29 cellular contexts compared by ENCODE assay signal in the genomic region with DNA sequence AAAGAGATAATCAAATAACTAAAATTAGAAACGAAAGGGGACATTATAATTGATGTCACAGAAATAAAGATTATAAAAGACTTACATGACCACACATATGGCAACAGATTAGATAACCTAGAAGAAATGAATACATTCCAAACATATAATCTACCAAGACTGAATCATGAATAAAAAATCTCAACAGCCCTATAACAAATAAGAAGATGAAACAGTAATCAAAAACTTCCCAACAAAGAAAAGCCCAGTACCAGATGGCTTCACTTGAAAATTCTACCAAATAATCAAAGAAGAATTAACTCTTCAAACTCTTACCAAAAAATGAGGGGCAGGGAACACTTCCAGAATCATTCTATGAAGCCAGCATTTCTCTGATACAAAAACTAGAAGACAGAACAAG. TPM values are rescaled to one million over a fixed set of nuclear protein-coding genes. Genes with fewer than 3 reads are reported as not detected.
DNase-seq lines count a peak whose midpoint lies in the region; ATAC-seq and TF ChIP-seq lines count a peak whose summit lies in the region.
"Had no signal": no experiment of that assay in that cellular context is flagged by ENCODE, and none has a peak within 500 bp of the region (broad histone marks: within the 10 kb centered on the region; RNA-seq: fewer than 3 reads in every experiment).

No MANE protein-coding gene starts in this region.

- peaks cover 75% of the 10 kb centered on the region for H3K4me1 Mint-ChIP-seq in activated naive CD4-positive, alpha-beta T cell treated with anti-CD3 and anti-CD28 coated beads, Interleukin-2, amount 50 U/mL, for 24 hours
- H3K4me1 Mint-ChIP-seq in activated naive CD4-positive, alpha-beta T cell treated with anti-CD3 and anti-CD28 coated beads, Interleukin-2, amount 10 ng/mL, durations not matched to agents 7 days and 5 days, result peaks cover 43% of the 10 kb centered on the region
- peaks cover 44% of the 10 kb centered on the region for H3K4me1 Mint-ChIP-seq in GM23338
- peaks cover 47 to 70% of the 10 kb centered on the region in 2 donors for H3K4me1 Mint-ChIP-seq in effector memory CD8-positive, alpha-beta T cell (ENCODE audit: low read depth in 2 of 2)

- peaks cover 11% of the 10 kb centered on the region for H4K20me1 ChIP-seq in GM23338 (replicated peaks; ENCODE audit: insufficient read depth)

- peaks cover 16% of the 10 kb centered on the region for H3K36me3 Mint-ChIP-seq in activated naive CD4-positive, alpha-beta T cell treated with anti-CD3 and anti-CD28 coated beads, Interleukin-2, amount 50 U/mL, for 24 hours
- H3K36me3 Mint-ChIP-seq in activated naive CD4-positive, alpha-beta T cell treated with anti-CD3 and anti-CD28 coated beads, Interleukin-2, amount 10 ng/mL, durations not matched to agents 7 days and 5 days, result peaks cover 38% of the 10 kb centered on the region
- H3K36me3 Mint-ChIP-seq in GM23338 (ENCODE audit: low read depth), result peaks cover 20% of the 10 kb centered on the region
- H3K36me3 Mint-ChIP-seq in effector memory CD8-positive, alpha-beta T cell (ENCODE audit: insufficient read depth), result peaks cover 15% of the 10 kb centered on the region

- peak overlapping the region; percentile 11 for H3K27ac Mint-ChIP-seq in activated naive CD4-positive, alpha-beta T cell treated with anti-CD3 and anti-CD28 coated beads, Interleukin-2, amount 50 U/mL, for 24 hours
- no peak overlapping the region for H3K27ac Mint-ChIP-seq in activated naive CD4-positive, alpha-beta T cell treated with anti-CD3 and anti-CD28 coated beads, Interleukin-2, amount 10 ng/mL, durations not matched to agents 7 days and 5 days
- H3K27ac Mint-ChIP-seq in GM23338, result peak overlapping the region; percentile 83
- H3K27ac Mint-ChIP-seq in effector memory CD8-positive, alpha-beta T cell, result peak overlapping the region in 1 of 2 donors; percentile 29
- H3K27ac Mint-ChIP-seq: activated B cell treated with CpG ODN at 0.5 μM for 24 hours had no signal

- no peak for ATAC-seq in GM23338
- no peak for ATAC-seq in effector memory CD8-positive, alpha-beta T cell (replicated peaks)
- no peak for ATAC-seq in GM21528 (IDR thresholded peaks at IDR 0.05; ENCODE audit: low FRiP score, unreplicated experiment)
- ATAC-seq: gastroesophageal sphincter, left ventricle myocardium superior had no signal

- H3K9ac ChIP-seq in skeletal muscle satellite cell (ENCODE audit: low read depth, low read length), result no peak overlapping the region

- peaks cover 8% of the 10 kb centered on the region for H3K9me3 Mint-ChIP-seq in activated naive CD4-positive, alpha-beta T cell treated with anti-CD3 and anti-CD28 coated beads, Interleukin-2, amount 50 U/mL, for 24 hours
- peaks cover 11% of the 10 kb centered on the region for H3K9me3 Mint-ChIP-seq in activated naive CD4-positive, alpha-beta T cell treated with anti-CD3 and anti-CD28 coated beads, Interleukin-2, amount 10 ng/mL, durations not matched to agents 7 days and 5 days
- peaks cover 15% of the 10 kb centered on the region for H3K9me3 Mint-ChIP-seq in GM23338
- peaks cover 4 to 7% of the 10 kb centered on the region in 2 donors for H3K9me3 Mint-ChIP-seq in effector memory CD8-positive, alpha-beta T cell

- no peaks in the 10 kb centered on the region for H3F3A ChIP-seq in GM23338 (replicated peaks; ENCODE audit: low read depth)

- TF ChIP-seq CTCF in GM23338 (conservative IDR thresholded peaks at IDR 0.05; ENCODE audit: low read depth in 2 of 2), result no peak

- H3K27me3 ChIP-seq in GM23338 (ENCODE audit: insufficient read depth) (no peaks in the 10 kb centered on the region), skeletal muscle satellite cell (ENCODE audit: control insufficient read depth, insufficient read depth, low read length) (no peaks in the 10 kb centered on the region)
- H3K27me3 ChIP-seq: adrenal gland, breast epithelium, colonic mucosa, esophagus muscularis mucosa, gastroesophageal sphincter, neutrophil, sigmoid colon, transverse colon had no signal

- DNase-seq in activated naive CD4-positive, alpha-beta T cell treated with anti-CD3 and anti-CD28 coated beads, Interleukin-2, amount 10 ng/mL, durations not matched to agents 7 days and 5 days, result no peak
- peak; percentile 9 for DNase-seq in GM23338 (ENCODE audit: low spot score)
- no peak for DNase-seq in effector memory CD8-positive, alpha-beta T cell
- DNase-seq in iPS-NIHi11 (ENCODE audit: low spot score), result no peak
- DNase-seq in NCI-H345 (lab: John Stamatoyannopoulos, UW), result no peak
- DNase-seq: activated B cell treated with CpG ODN at 0.5 μM for 24 hours; activated CD4-positive, alpha-beta T cell treated with anti-CD3 and anti-CD28 coated beads, Interleukin-2, amount 50 U/mL, for 48 hours; activated effector memory CD4-positive, alpha-beta T cell treated with anti-CD3 and anti-CD28 coated beads, Interleukin-2, amount 50 U/mL, for 16 hours; adrenal gland; colonic mucosa; hypothalamus; islet precursor cell; left ventricle myocardium superior; NCI-H1092 treated with DMSO at 0.1 percent for 48 hours; NCI-H2029; sigmoid colon; T-helper 9 cell; transverse colon had no signal

- peaks cover 34% of the 10 kb centered on the region for H3K4me1 ChIP-seq in GM23338 (ENCODE audit: insufficient read depth)
- peaks cover 5% of the 10 kb centered on the region for H3K4me1 ChIP-seq in skeletal muscle satellite cell (ENCODE audit: control insufficient read depth, insufficient read depth, low read length)
- H3K4me1 ChIP-seq: colonic mucosa, prostate gland had no signal

- peaks cover 98% of the 10 kb centered on the region for H3K79me2 ChIP-seq in GM23338 (replicated peaks; ENCODE audit: insufficient read depth)

- CTCF ChIA-PET in activated naive CD4-positive, alpha-beta T cell treated with anti-CD3 and anti-CD28 coated beads, Interleukin-2, amount 10 ng/mL, durations not matched to agents 7 days and 5 days (lab: Charles Lee), result no interaction called here

- no peak overlapping the region for H2AFZ ChIP-seq in GM23338

- H3K4me3 Mint-ChIP-seq in activated naive CD4-positive, alpha-beta T cell treated with anti-CD3 and anti-CD28 coated beads, Interleukin-2, amount 50 U/mL, for 24 hours, result peak overlapping the region; percentile 11
- no peak overlapping the region for H3K4me3 Mint-ChIP-seq in activated naive CD4-positive, alpha-beta T cell treated with anti-CD3 and anti-CD28 coated beads, Interleukin-2, amount 10 ng/mL, durations not matched to agents 7 days and 5 days
- H3K4me3 Mint-ChIP-seq in GM23338, result no peak overlapping the region; the same call in 2 of the 3 replicates
- peak overlapping the region; percentile 25 to 52 for H3K4me3 Mint-ChIP-seq in effector memory CD8-positive, alpha-beta T cell
- H3K4me3 Mint-ChIP-seq: activated B cell treated with CpG ODN at 0.5 μM for 24 hours had no signal

- H3K4me2 ChIP-seq in GM23338 (0 out of 2 replicates have a peak overlapping the region, but pooled peaks have one; percentile 17), skeletal muscle satellite cell (ENCODE audit: low read length) (peak overlapping the region; percentile 38)

- H3K36me3 ChIP-seq in GM23338 (ENCODE audit: insufficient read depth), result no peaks in the 10 kb centered on the region
- H3K36me3 ChIP-seq in skeletal muscle satellite cell (ENCODE audit: insufficient read depth, low read length), result no peaks in the 10 kb centered on the region
- H3K36me3 ChIP-seq: adrenal gland, breast epithelium, colonic mucosa, esophagus muscularis mucosa, gastroesophageal sphincter, neutrophil, prostate gland, sigmoid colon had no signal

- H3K9me2 ChIP-seq in GM23338 (ENCODE audit: insufficient read depth), result no peaks in the 10 kb centered on the region

- H3K9me3 ChIP-seq in skeletal muscle satellite cell (replicated peaks; ENCODE audit: low read length), result no peaks in the 10 kb centered on the region
- H3K9me3 ChIP-seq: colonic mucosa, neutrophil, prostate gland, sigmoid colon had no signal

- H3K4me3 ChIP-seq in GM23338 (no peak overlapping the region), skeletal muscle satellite cell (ENCODE audit: low read length) (no peak overlapping the region)
- H3K4me3 ChIP-seq: adrenal gland, breast epithelium, colonic mucosa, esophagus muscularis mucosa, gastroesophageal sphincter, prostate gland, sigmoid colon, SK-N-MC, transverse colon had no signal

- no peaks in the 10 kb centered on the region for H3K27me3 Mint-ChIP-seq in activated naive CD4-positive, alpha-beta T cell treated with anti-CD3 and anti-CD28 coated beads, Interleukin-2, amount 50 U/mL, for 24 hours
- H3K27me3 Mint-ChIP-seq in activated naive CD4-positive, alpha-beta T cell treated with anti-CD3 and anti-CD28 coated beads, Interleukin-2, amount 10 ng/mL, durations not matched to agents 7 days and 5 days, result no peaks in the 10 kb centered on the region
- no peaks in the 10 kb centered on the region for H3K27me3 Mint-ChIP-seq in GM23338 (ENCODE audit: insufficient read depth, low read depth, poor library complexity)
- H3K27me3 Mint-ChIP-seq in effector memory CD8-positive, alpha-beta T cell, result no peaks in the 10 kb centered on the region
- H3K27me3 Mint-ChIP-seq: activated B cell treated with CpG ODN at 0.5 μM for 24 hours had no signal

- no peak overlapping the region for H3K27ac ChIP-seq in GM23338 (ENCODE audit: low read depth)
- H3K27ac ChIP-seq: adrenal gland, breast epithelium, colonic mucosa, esophagus muscularis mucosa, gastroesophageal sphincter, HL-60, neutrophil, prostate gland, RWPE1, sigmoid colon, SK-N-MC, transverse colon had no signal

TF ChIP-seq in GM23338, 12 proteins besides CTCF, POLR2A, EP300 and RAD21 (continues in another document):
- TF ChIP-seq CREB1 (CRISPR knock-in tag; IDR thresholded peaks at IDR 0.05; ENCODE audit: low read depth), result no peak
- no peak for TF ChIP-seq EZH2phosphoT487 (IDR thresholded peaks at IDR 0.05; ENCODE audit: unreplicated experiment)

RNA-seq across cellular contexts. Expression of a gene that starts 11.8 kb away (rescaled TPM):
- total RNA-seq in GM23338 (2014; rRNA removed; shearing (Covaris generic)), result 167 and 179 TPM in 2 replicates
- 91.1 and 92.0 TPM in 2 replicates for polyA plus RNA-seq in GM23338 (2016; fragmentation: Nextera tagmentation; extraction: Ambion mirVana)
- total RNA-seq in skeletal muscle satellite cell (2012; rRNA removed), result 40.4 and 56.0 TPM in 2 replicates

Comparison
In these comparisons a context has a peak if more than half of its experiments do, and no peak if none do; other contexts are left out.
1. H3K4me3 Mint-ChIP-seq: peak in activated naive CD4-positive, alpha-beta T cell treated with anti-CD3 and anti-CD28 coated beads, Interleukin-2, amount 50 U/mL, for 24 hours (single experiment) and effector memory CD8-positive, alpha-beta T cell (2 of 2); none in activated naive CD4-positive, alpha-beta T cell treated with anti-CD3 and anti-CD28 coated beads, Interleukin-2, amount 10 ng/mL, durations not matched to agents 7 days and 5 days (single experiment) and GM23338 (single experiment).